9 cellular contexts compared by ENCODE assay signal in the genomic region with DNA sequence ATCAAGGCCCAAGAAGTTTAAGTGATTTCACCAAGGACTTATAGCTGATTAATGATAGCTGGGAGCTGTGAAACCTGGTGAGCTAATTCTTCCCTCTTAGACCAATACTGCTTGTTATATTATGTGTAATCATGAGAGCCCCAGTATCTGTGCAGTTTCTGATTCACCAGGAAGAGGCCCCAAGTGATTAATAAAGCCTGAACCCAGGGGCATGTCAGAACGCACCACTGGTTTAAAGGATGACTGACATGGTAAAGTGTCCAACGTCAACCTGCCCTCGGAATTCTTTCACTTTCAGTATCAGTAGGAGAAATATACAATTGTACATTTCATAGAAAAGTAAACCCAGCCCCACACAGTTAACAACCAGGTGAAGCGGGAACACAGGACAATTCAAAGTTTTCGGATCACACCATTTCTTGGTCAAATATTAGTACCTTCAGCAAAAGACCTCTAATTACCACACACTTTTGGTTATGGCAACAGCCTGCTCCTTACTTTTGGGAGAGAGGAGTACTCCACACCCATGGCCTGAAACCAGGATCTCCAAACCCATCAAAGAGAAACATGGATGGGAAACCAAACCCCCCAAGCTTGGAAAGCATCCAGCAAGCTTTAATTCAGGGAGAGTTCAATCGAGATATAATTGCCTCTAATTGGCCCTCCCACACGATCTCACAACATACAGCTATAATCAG. TPM values are rescaled to one million over a fixed set of nuclear protein-coding genes. Genes with fewer than 3 reads are reported as not detected.
DNase-seq lines count a peak whose midpoint lies in the region; ATAC-seq and TF ChIP-seq lines count a peak whose summit lies in the region.
"Had no signal": no experiment of that assay in that cellular context is flagged by ENCODE, and none has a peak within 500 bp of the region (broad histone marks: within the 10 kb centered on the region; RNA-seq: fewer than 3 reads in every experiment).

No MANE protein-coding gene starts in this region.

- H3K4me3 ChIP-seq in epithelial cell of esophagus (ENCODE audit: low read length), result peak overlapping the region; percentile 27
- peak overlapping the region; percentile 15 for H3K4me3 ChIP-seq in retinal pigment epithelial cell (ENCODE audit: low read length)
- H3K4me3 ChIP-seq: cardiac muscle cell had no signal

- TF ChIP-seq CTCF in epithelial cell of esophagus (IDR thresholded peaks at IDR 0.05; ENCODE audit: insufficient read depth, low read depth, low read length, missing control alignments) (no peak), retinal pigment epithelial cell (conservative IDR thresholded peaks at IDR 0.05; ENCODE audit: low read depth, low read length) (no peak)

- in situ Hi-C loops in SK-MEL-5 (cut with HindIII; ENCODE audit: low pct_unique_long_range_greater_than_20kb, low sequenced_read_pairs), result no loop called here

- peak; percentile 98 for ATAC-seq in HG02884 (IDR thresholded peaks at IDR 0.05; ENCODE audit: unreplicated experiment)

- no peak overlapping the region for H3K27ac ChIP-seq in caudate nucleus (ENCODE audit: low read depth, low read length)
- H3K27ac ChIP-seq: cardiac muscle cell had no signal

- DNase-seq in activated T-cell treated with anti-CD3 and anti-CD28 coated beads for 24 hours (ENCODE audit: low read depth), result peak; percentile 28
- no peak for DNase-seq in activated T-cell treated with anti-CD3 and anti-CD28 coated beads, Interleukin-2, amount 50 U/mL, for 1 hour
- peak; percentile 20 for DNase-seq in SK-MEL-5 (ENCODE audit: low read depth, low spot score)
- DNase-seq in epithelial cell of esophagus (ENCODE audit: low read depth), result peak; percentile 99
- DNase-seq in retinal pigment epithelial cell (ENCODE audit: low read depth), result no peak
- DNase-seq in NCI-H1048 (lab: John Stamatoyannopoulos, UW), result no peak
- DNase-seq in caudate nucleus (lab: John Stamatoyannopoulos, UW), result no peak

RNA-seq across cellular contexts. Expression of a gene that starts 28.5 kb away (rescaled TPM):
- 3.1 TPM in 2 replicates for total RNA-seq in SK-MEL-5 (2014; rRNA removed; shearing (Covaris generic))
- 1.7 and 3.3 TPM in 2 replicates for polyA plus RNA-seq in SK-MEL-5 (2015; cell fraction: cytosol; rRNA removed)
- 1.0 and 4.2 TPM in 2 replicates for polyA plus RNA-seq in SK-MEL-5 (2015; cell fraction: nucleus; rRNA removed)

Comparison
In these comparisons a context has a peak if more than half of its experiments do, and no peak if none do; other contexts are left out.
1. DNase-seq: peak in activated T-cell treated with anti-CD3 and anti-CD28 coated beads for 24 hours (single experiment), SK-MEL-5 (single experiment) and epithelial cell of esophagus (single experiment); none in activated T-cell treated with anti-CD3 and anti-CD28 coated beads, Interleukin-2, amount 50 U/mL, for 1 hour (single experiment), retinal pigment epithelial cell (single experiment), NCI-H1048 (single experiment) and caudate nucleus (0 of 61).